Comparison of ENCODE assay signal across 29 cellular contexts in genomic region chr20:48645666-48646065, GRCh38.
"Had no signal": no experiment of that assay in that cellular context is flagged by ENCODE, and none has a peak within 500 bp of the region (broad histone marks: within the 10 kb centered on the region; RNA-seq: fewer than 3 reads in every experiment).

No MANE protein-coding gene starts in this region.

- H3K27me3 ChIP-seq: ascending aorta, esophagus squamous epithelium, heart right ventricle, left lung had no signal

- H3K4me1 Mint-ChIP-seq: activated CD4-positive, alpha-beta T cell treated with anti-CD3 and anti-CD28 coated beads, Interleukin-2, amount 10 ng/mL, durations not matched to agents 7 days and 5 days; activated naive CD4-positive, alpha-beta T cell treated with anti-CD3 and anti-CD28 coated beads, Interleukin-2, amount 10 ng/mL, durations not matched to agents 7 days and 5 days; brain; endodermal cell; nephron progenitor cell; stimulated activated naive CD8-positive, alpha-beta T cell treated with anti-CD3 and anti-CD28 coated beads, Interleukin-15, amount 100 ng/mL, for 72 hours had no signal

- DNase-seq: activated CD4-positive, alpha-beta memory T cell treated with anti-CD3 and anti-CD28 coated beads, Interleukin-2, amount 10 ng/mL, durations not matched to agents 7 days and 5 days; activated CD4-positive, alpha-beta T cell treated with anti-CD3 and anti-CD28 coated beads for 1 hour; activated CD4-positive, alpha-beta T cell treated with anti-CD3 and anti-CD28 coated beads, Interleukin-2, amount 10 ng/mL, durations not matched to agents 7 days and 5 days; activated gamma-delta T cell; activated naive CD4-positive, alpha-beta T cell treated with anti-CD3 and anti-CD28 coated beads, Interleukin-2, amount 10 ng/mL, durations not matched to agents 7 days and 5 days; activated naive CD8-positive, alpha-beta T cell treated with anti-CD3 and anti-CD28 coated beads, Interleukin-2, amount 10 ng/mL, durations not matched to agents 7 days and 5 days; activated T-cell treated with anti-CD3 and anti-CD28 coated beads for 4 hours; endodermal cell; esophagus squamous epithelium; foreskin melanocyte; heart right ventricle; mesendoderm; nephron progenitor cell; nucleus accumbens; SK-N-SH; stimulated activated CD4-positive, alpha-beta T cell treated with anti-CD3 and anti-CD28 coated beads, Interleukin-2, amount 100 ng/mL, for 48 hours; stimulated activated naive CD8-positive, alpha-beta T cell treated with anti-CD3 and anti-CD28 coated beads, Interleukin-15, amount 100 ng/mL, for 72 hours; substantia nigra; T-helper 2 cell had no signal

- H2AFZ ChIP-seq: parathyroid adenoma had no signal

- H3K9me3 Mint-ChIP-seq: activated CD4-positive, alpha-beta memory T cell treated with anti-CD3 and anti-CD28 coated beads, Interleukin-2, amount 10 ng/mL, durations not matched to agents 7 days and 5 days; activated CD4-positive, alpha-beta T cell treated with anti-CD3 and anti-CD28 coated beads, Interleukin-2, amount 10 ng/mL, durations not matched to agents 7 days and 5 days; activated naive CD4-positive, alpha-beta T cell treated with anti-CD3 and anti-CD28 coated beads, Interleukin-2, amount 10 ng/mL, durations not matched to agents 7 days and 5 days; activated naive CD8-positive, alpha-beta T cell treated with anti-CD3 and anti-CD28 coated beads, Interleukin-2, amount 10 ng/mL, durations not matched to agents 7 days and 5 days; activated T-helper 1 cell treated with anti-CD3 and anti-CD28 coated beads, Interleukin-12 subunit alpha, Interleukin-12 subunit beta, Interleukin-2, Interleukin-4 antibody, amounts not matched to agents 30 ng/mL and 10 ng/mL and 1 ng/mL, durations not matched to agents 14 hours and 24 hours and 36 hours; brain; dendritic cell treated with granulocyte-macrophage colony-stimulating factor and Interleukin-4, amounts not matched to agents 40 ng/mL and 50 ng/mL, for 4 days; endodermal cell; nephron progenitor cell; stimulated activated naive CD8-positive, alpha-beta T cell treated with anti-CD3 and anti-CD28 coated beads, Interleukin-15, amount 100 ng/mL, for 72 hours; type B pancreatic cell had no signal

- ATAC-seq: heart right ventricle; left lung; right cardiac atrium; stimulated activated naive CD8-positive, alpha-beta T cell treated with anti-CD3 and anti-CD28 coated beads, Interleukin-15, amount 100 ng/mL, for 72 hours had no signal

- H3K27ac Mint-ChIP-seq: activated CD4-positive, alpha-beta memory T cell treated with anti-CD3 and anti-CD28 coated beads, Interleukin-2, amount 10 ng/mL, durations not matched to agents 7 days and 5 days; activated CD4-positive, alpha-beta T cell treated with anti-CD3 and anti-CD28 coated beads, Interleukin-2, amount 10 ng/mL, durations not matched to agents 7 days and 5 days; activated naive CD4-positive, alpha-beta T cell treated with anti-CD3 and anti-CD28 coated beads, Interleukin-2, amount 10 ng/mL, durations not matched to agents 7 days and 5 days; activated naive CD8-positive, alpha-beta T cell treated with anti-CD3 and anti-CD28 coated beads, Interleukin-2, amount 10 ng/mL, durations not matched to agents 7 days and 5 days; activated T-helper 1 cell treated with anti-CD3 and anti-CD28 coated beads, Interleukin-12 subunit alpha, Interleukin-12 subunit beta, Interleukin-2, Interleukin-4 antibody, amounts not matched to agents 30 ng/mL and 10 ng/mL and 1 ng/mL, durations not matched to agents 14 hours and 24 hours and 36 hours; brain; dendritic cell treated with granulocyte-macrophage colony-stimulating factor and Interleukin-4, amounts not matched to agents 40 ng/mL and 50 ng/mL, for 4 days; endodermal cell; nephron progenitor cell; stimulated activated naive CD8-positive, alpha-beta T cell treated with anti-CD3 and anti-CD28 coated beads, Interleukin-15, amount 100 ng/mL, for 72 hours; type B pancreatic cell had no signal

- H3K4me1 ChIP-seq: ascending aorta, left lung, parathyroid adenoma had no signal

- H3K9ac ChIP-seq: parathyroid adenoma, SK-N-SH had no signal

- H3K36me3 Mint-ChIP-seq: type B pancreatic cell had no signal

- H3K4me2 ChIP-seq: SK-N-SH had no signal

- H3K27me3 Mint-ChIP-seq: activated CD4-positive, alpha-beta memory T cell treated with anti-CD3 and anti-CD28 coated beads, Interleukin-2, amount 10 ng/mL, durations not matched to agents 7 days and 5 days; activated CD4-positive, alpha-beta T cell treated with anti-CD3 and anti-CD28 coated beads, Interleukin-2, amount 10 ng/mL, durations not matched to agents 7 days and 5 days; activated naive CD4-positive, alpha-beta T cell treated with anti-CD3 and anti-CD28 coated beads, Interleukin-2, amount 10 ng/mL, durations not matched to agents 7 days and 5 days; activated naive CD8-positive, alpha-beta T cell treated with anti-CD3 and anti-CD28 coated beads, Interleukin-2, amount 10 ng/mL, durations not matched to agents 7 days and 5 days; brain; dendritic cell treated with granulocyte-macrophage colony-stimulating factor and Interleukin-4, amounts not matched to agents 40 ng/mL and 50 ng/mL, for 4 days; stimulated activated naive CD8-positive, alpha-beta T cell treated with anti-CD3 and anti-CD28 coated beads, Interleukin-15, amount 100 ng/mL, for 72 hours had no signal

- H3K4me3 ChIP-seq: ascending aorta, esophagus squamous epithelium, heart right ventricle, left lung, lung had no signal

- H3K27ac ChIP-seq: ascending aorta, esophagus squamous epithelium, heart right ventricle, left lung, parathyroid adenoma had no signal

- FAIRE-seq: islet of Langerhans had no signal

- H3K9me3 ChIP-seq: ascending aorta, esophagus squamous epithelium, heart right ventricle, left lung, SK-N-SH had no signal

- H3K4me3 Mint-ChIP-seq: activated CD4-positive, alpha-beta memory T cell treated with anti-CD3 and anti-CD28 coated beads, Interleukin-2, amount 10 ng/mL, durations not matched to agents 7 days and 5 days; activated CD4-positive, alpha-beta T cell treated with anti-CD3 and anti-CD28 coated beads, Interleukin-2, amount 10 ng/mL, durations not matched to agents 7 days and 5 days; activated naive CD4-positive, alpha-beta T cell treated with anti-CD3 and anti-CD28 coated beads, Interleukin-2, amount 10 ng/mL, durations not matched to agents 7 days and 5 days; activated naive CD8-positive, alpha-beta T cell treated with anti-CD3 and anti-CD28 coated beads, Interleukin-2, amount 10 ng/mL, durations not matched to agents 7 days and 5 days; activated T-helper 1 cell treated with anti-CD3 and anti-CD28 coated beads, Interleukin-12 subunit alpha, Interleukin-12 subunit beta, Interleukin-2, Interleukin-4 antibody, amounts not matched to agents 30 ng/mL and 10 ng/mL and 1 ng/mL, durations not matched to agents 14 hours and 24 hours and 36 hours; brain; dendritic cell treated with granulocyte-macrophage colony-stimulating factor and Interleukin-4, amounts not matched to agents 40 ng/mL and 50 ng/mL, for 4 days; endodermal cell; nephron progenitor cell; stimulated activated naive CD8-positive, alpha-beta T cell treated with anti-CD3 and anti-CD28 coated beads, Interleukin-15, amount 100 ng/mL, for 72 hours; type B pancreatic cell had no signal
